Comparison of ENCODE assay signal across 18 cellular contexts in genomic region chr1:206565973-206566372, GRCh38. TPM values are rescaled to one million over a fixed set of nuclear protein-coding genes. Genes with fewer than 3 reads are reported as not detected.
DNase-seq lines count a peak whose midpoint lies in the region; ATAC-seq lines count a peak whose summit lies in the region.
"Had no signal": no experiment of that assay in that cellular context is flagged by ENCODE, and none has a peak within 500 bp of the region (broad histone marks: within the 10 kb centered on the region; RNA-seq: fewer than 3 reads in every experiment).

No MANE protein-coding gene starts in this region.

- no peak for DNase-seq in activated naive CD4-positive, alpha-beta T cell treated with Interleukin-2 at 50 U/mL for 16 hours
- no peak for DNase-seq in T-helper 17 cell
- DNase-seq in central memory CD8-positive, alpha-beta T cell (ENCODE audit: low spot score in 2 of 2), result no peak
- DNase-seq in stimulated activated naive B cell treated with anti-CD40 and anti-IgM and Interleukin-4, amounts not matched to agents 10 μg/mL and 1 μg/mL and 100 μg/mL, for 72 hours, result no peak
- no peak for DNase-seq in stimulated activated CD4-positive, alpha-beta T cell treated with anti-CD3 and anti-CD28 coated beads, Interleukin-4, amount 100 ng/mL, for 24 hours
- DNase-seq: anterior cingulate cortex; central memory CD4-positive, alpha-beta T cell; effector CD4-positive, alpha-beta T cell; NCI-H1048; NCI-H2081 treated with DMSO at 0.1 percent for 48 hours; NCI-H524; ovary; sigmoid colon had no signal

- peak overlapping the region; percentile 98 for H3K27ac Mint-ChIP-seq in activated naive CD4-positive, alpha-beta T cell treated with anti-CD3 and anti-CD28 coated beads, Interleukin-2, amount 50 U/mL, for 24 hours
- peak overlapping the region; percentile 100 for H3K27ac Mint-ChIP-seq in T-helper 17 cell
- peak overlapping the region; percentile 92 for H3K27ac Mint-ChIP-seq in central memory CD8-positive, alpha-beta T cell (ENCODE audit: low read depth)
- peak overlapping the region; percentile 31 for H3K27ac Mint-ChIP-seq in stimulated activated naive B cell treated with anti-CD40 and anti-IgM and Interleukin-4, amounts not matched to agents 10 μg/mL and 1 μg/mL and 100 μg/mL, for 72 hours
- H3K27ac Mint-ChIP-seq: WTC11 had no signal

- H3K4me1 Mint-ChIP-seq in activated naive CD4-positive, alpha-beta T cell treated with anti-CD3 and anti-CD28 coated beads, Interleukin-2, amount 50 U/mL, for 24 hours, result peaks cover 99% of the 10 kb centered on the region
- peaks cover 81% of the 10 kb centered on the region for H3K4me1 Mint-ChIP-seq in T-helper 17 cell
- H3K4me1 Mint-ChIP-seq in central memory CD8-positive, alpha-beta T cell, result peaks cover 97% of the 10 kb centered on the region
- H3K4me1 Mint-ChIP-seq in stimulated activated naive B cell treated with anti-CD40 and anti-IgM and Interleukin-4, amounts not matched to agents 10 μg/mL and 1 μg/mL and 100 μg/mL, for 72 hours, result peaks cover 78 to 93% of the 10 kb centered on the region in 2 donors

- H3K4me3 Mint-ChIP-seq in activated naive CD4-positive, alpha-beta T cell treated with anti-CD3 and anti-CD28 coated beads, Interleukin-2, amount 50 U/mL, for 24 hours, result peak overlapping the region; percentile 99
- H3K4me3 Mint-ChIP-seq in T-helper 17 cell, result peak overlapping the region; percentile 86
- peak overlapping the region; percentile 95 for H3K4me3 Mint-ChIP-seq in central memory CD8-positive, alpha-beta T cell
- no peak overlapping the region for H3K4me3 Mint-ChIP-seq in stimulated activated naive B cell treated with anti-CD40 and anti-IgM and Interleukin-4, amounts not matched to agents 10 μg/mL and 1 μg/mL and 100 μg/mL, for 72 hours
- H3K4me3 Mint-ChIP-seq: WTC11 had no signal

- ATAC-seq in T-helper 17 cell (no peak), GM18909 (IDR thresholded peaks at IDR 0.05; ENCODE audit: poor library complexity, unreplicated experiment) (no peak), HG03108 (IDR thresholded peaks at IDR 0.05; ENCODE audit: unreplicated experiment) (no peak)
- no peak for ATAC-seq in central memory CD8-positive, alpha-beta T cell (replicated peaks; ENCODE audit: extremely low read depth, poor library complexity, severe bottlenecking)
- no peak for ATAC-seq in stimulated activated naive B cell treated with anti-CD40 and anti-IgM and Interleukin-4, amounts not matched to agents 10 μg/mL and 1 μg/mL and 100 μg/mL, for 72 hours (replicated peaks)
- ATAC-seq: WTC11 had no signal

- no peaks in the 10 kb centered on the region for H3K9me3 Mint-ChIP-seq in activated naive CD4-positive, alpha-beta T cell treated with anti-CD3 and anti-CD28 coated beads, Interleukin-2, amount 50 U/mL, for 24 hours
- no peaks in the 10 kb centered on the region for H3K9me3 Mint-ChIP-seq in central memory CD8-positive, alpha-beta T cell
- H3K9me3 Mint-ChIP-seq in stimulated activated naive B cell treated with anti-CD40 and anti-IgM and Interleukin-4, amounts not matched to agents 10 μg/mL and 1 μg/mL and 100 μg/mL, for 72 hours, result peaks cover 0 to 2% of the 10 kb centered on the region in 2 donors
- H3K9me3 Mint-ChIP-seq: WTC11 had no signal

- no peaks in the 10 kb centered on the region for H3K9me3 ChIP-seq in T-helper 17 cell (ENCODE audit: control insufficient read depth, low read length, poor library complexity, severe bottlenecking)
- H3K9me3 ChIP-seq: HAP-1, ovary, sigmoid colon had no signal

- H3K36me3 Mint-ChIP-seq in activated naive CD4-positive, alpha-beta T cell treated with anti-CD3 and anti-CD28 coated beads, Interleukin-2, amount 50 U/mL, for 24 hours, result peaks cover 48% of the 10 kb centered on the region
- peaks cover 12% of the 10 kb centered on the region for H3K36me3 Mint-ChIP-seq in T-helper 17 cell (ENCODE audit: low read depth)
- peaks cover 62% of the 10 kb centered on the region for H3K36me3 Mint-ChIP-seq in central memory CD8-positive, alpha-beta T cell (ENCODE audit: insufficient read depth)
- H3K36me3 Mint-ChIP-seq in stimulated activated naive B cell treated with anti-CD40 and anti-IgM and Interleukin-4, amounts not matched to agents 10 μg/mL and 1 μg/mL and 100 μg/mL, for 72 hours, result peaks cover 68 to 89% of the 10 kb centered on the region in 2 donors
- H3K36me3 Mint-ChIP-seq: WTC11 had no signal

- no peaks in the 10 kb centered on the region for H3K27me3 Mint-ChIP-seq in activated naive CD4-positive, alpha-beta T cell treated with anti-CD3 and anti-CD28 coated beads, Interleukin-2, amount 50 U/mL, for 24 hours
- H3K27me3 Mint-ChIP-seq in T-helper 17 cell, result no peaks in the 10 kb centered on the region
- no peaks in the 10 kb centered on the region for H3K27me3 Mint-ChIP-seq in central memory CD8-positive, alpha-beta T cell
- no peaks in the 10 kb centered on the region for H3K27me3 Mint-ChIP-seq in stimulated activated naive B cell treated with anti-CD40 and anti-IgM and Interleukin-4, amounts not matched to agents 10 μg/mL and 1 μg/mL and 100 μg/mL, for 72 hours

RNA-seq across cellular contexts. Expression of gene EIF2D, which starts 46.3 kb away (rescaled TPM):
- total RNA-seq in T-helper 17 cell, result 10 to 100 TPM; 43.6 to 45.4 TPM

RNA-seq across cellular contexts. Expression of gene RASSF5, which starts 58.6 kb away (rescaled TPM):
- total RNA-seq in T-helper 17 cell, result 100 to 1,000 TPM; 177 to 188 TPM

Comparison
In these comparisons a context has a peak if more than half of its experiments do, and no peak if none do; other contexts are left out.
1. H3K27ac Mint-ChIP-seq: peak in every context shown above with its lines; median percentile 100 in T-helper 17 cell; 98 in activated naive CD4-positive, alpha-beta T cell treated with anti-CD3 and anti-CD28 coated beads, Interleukin-2, amount 50 U/mL, for 24 hours; 92 in central memory CD8-positive, alpha-beta T cell; 31 in stimulated activated naive B cell treated with anti-CD40 and anti-IgM and Interleukin-4, amounts not matched to agents 10 μg/mL and 1 μg/mL and 100 μg/mL, for 72 hours.
2. H3K4me3 Mint-ChIP-seq: peak in activated naive CD4-positive, alpha-beta T cell treated with anti-CD3 and anti-CD28 coated beads, Interleukin-2, amount 50 U/mL, for 24 hours (single experiment), T-helper 17 cell (single experiment) and central memory CD8-positive, alpha-beta T cell (single experiment); none in stimulated activated naive B cell treated with anti-CD40 and anti-IgM and Interleukin-4, amounts not matched to agents 10 μg/mL and 1 μg/mL and 100 μg/mL, for 72 hours (0 of 2).